In genomic region chr12:50220357-50221061, GRCh38 we compare ENCODE assay signal across 8 cellular contexts. TPM values are rescaled to one million over a fixed set of nuclear protein-coding genes. Genes with fewer than 3 reads are reported as not detected.
DNase-seq lines count a peak whose midpoint lies in the region; ATAC-seq and TF ChIP-seq lines count a peak whose summit lies in the region.

No MANE protein-coding gene starts in this region.

- no peaks in the 10 kb centered on the region for H3K27me3 ChIP-seq in ovary

- intact Hi-C loops in ovary (cut with DNase I), result loop anchor here in 2 of 4 donors (10.0 kb wide), 1 partner anchor 64 kb away; the partner anchor contains the start of gene LIMA1 (in 2 of the 2)

- H3K36me3 ChIP-seq in ovary, result no peaks in the 10 kb centered on the region

- H3K9me3 ChIP-seq in ovary, result no peaks in the 10 kb centered on the region

- peak overlapping the region in 1 of 2 donors; percentile 52 for H3K27ac ChIP-seq in ovary

- ATAC-seq in HG02884 (IDR thresholded peaks at IDR 0.05; ENCODE audit: unreplicated experiment) (peak; percentile 59), GM21528 (IDR thresholded peaks at IDR 0.05; ENCODE audit: low FRiP score, unreplicated experiment) (no peak)

- DNase-seq in NCI-H2029 treated with DMSO at 0.1 percent for 48 hours (lab: John Stamatoyannopoulos, UW) (peak; percentile 13), NCI-H2029 (lab: John Stamatoyannopoulos, UW) (no peak), SK-N-DZ (ENCODE audit: low spot score) (peak; percentile 36), epithelial cell of esophagus (ENCODE audit: low read depth) (peak; percentile 98), ovary (no peak), NCI-H1105 treated with DMSO at 0.1 percent for 48 hours (lab: John Stamatoyannopoulos, UW) (no peak)

- peaks cover 3% of the 10 kb centered on the region for H3K4me1 ChIP-seq in ovary (ENCODE audit: insufficient read depth)

- 1 to 5% (median 3%) methylated on average over 4 of the region's 4 CpGs for WGBS in ovary, 3 donors

- no peak for TF ChIP-seq CTCF in epithelial cell of esophagus (IDR thresholded peaks at IDR 0.05; ENCODE audit: insufficient read depth, low read depth, low read length, missing control alignments)
- TF ChIP-seq CTCF in ovary (IDR thresholded peaks at IDR 0.05), result no peak

- H3K4me3 ChIP-seq in epithelial cell of esophagus (ENCODE audit: low read length), result peak overlapping the region; percentile 80
- H3K4me3 ChIP-seq in ovary, result peak overlapping the region; percentile 43

- TF ChIP-seq EP300 in ovary (IDR thresholded peaks at IDR 0.05), result no peak

- TF ChIP-seq POLR2A in ovary (IDR thresholded peaks at IDR 0.05), result no peak

RNA-seq across cellular contexts. Expression of gene CERS5, which starts 53.3 kb away (rescaled TPM):
- 26.2 and 36.2 TPM in 2 replicates for polyA plus RNA-seq in SK-N-DZ (2014; cell fraction: cytosol; rRNA removed)
- polyA plus RNA-seq in SK-N-DZ (2014; cell fraction: nucleus; rRNA removed), result 34.9 and 42.6 TPM in 2 replicates
- total RNA-seq in ovary, result 10 to 100 TPM; 29.1 to 67.3 (median 44.9) TPM
- polyA plus RNA-seq in ovary, result 10 to 100 TPM; 47.9 to 76.9 TPM

Comparison
In these comparisons a context has a peak if more than half of its experiments do, and no peak if none do; other contexts are left out.
1. DNase-seq: peak in NCI-H2029 treated with DMSO at 0.1 percent for 48 hours (single experiment), SK-N-DZ (single experiment) and epithelial cell of esophagus (single experiment); none in NCI-H2029 (single experiment), ovary (0 of 5) and NCI-H1105 treated with DMSO at 0.1 percent for 48 hours (single experiment).